ENCODE assay signal across 21 cellular contexts in genomic region chr3:67688231-67688630, GRCh38.
"Had no signal": no experiment of that assay in that cellular context is flagged by ENCODE, and none has a peak within 500 bp of the region (broad histone marks: within the 10 kb centered on the region; RNA-seq: fewer than 3 reads in every experiment).

No MANE protein-coding gene starts in this region.

- DNase-seq: cortex of kidney; dorsolateral prefrontal cortex; effector CD8-positive, alpha-beta T cell; gastrocnemius medialis; heart right ventricle; hypothalamus; kidney glomerular epithelial cell; mammary epithelial cell; naive thymus-derived CD4-positive, alpha-beta T cell; posterior cingulate gyrus; spleen; stimulated activated CD4-positive, alpha-beta T cell treated with anti-CD3 and anti-CD28 coated beads, Interleukin-15, amount 100 ng/mL, for 24 hours; stimulated activated CD4-positive, alpha-beta T cell treated with anti-CD3 and anti-CD28 coated beads, Interleukin-1b, Interleukin-23, amount 100 ng/mL, for 48 hours; stimulated activated CD4-positive, alpha-beta T cell treated with anti-CD3 and anti-CD28 coated beads, Interleukin-4, amount 100 ng/mL, for 24 hours; stimulated activated naive B cell treated with anti-CD40 and anti-IgM and Interleukin-4, amounts not matched to agents 10 μg/mL and 1 μg/mL and 100 μg/mL, for 72 hours; thyroid gland had no signal

- H3K27me3 Mint-ChIP-seq: naive thymus-derived CD4-positive, alpha-beta T cell; type B pancreatic cell had no signal

- H3K27ac Mint-ChIP-seq: naive thymus-derived CD4-positive, alpha-beta T cell; stimulated activated naive B cell treated with anti-CD40 and anti-IgM and Interleukin-4, amounts not matched to agents 10 μg/mL and 1 μg/mL and 100 μg/mL, for 72 hours; type B pancreatic cell had no signal

- ATAC-seq: esophagus mucosa; gastrocnemius medialis; heart right ventricle; naive thymus-derived CD4-positive, alpha-beta T cell; sciatic nerve; stimulated activated naive B cell treated with anti-CD40 and anti-IgM and Interleukin-4, amounts not matched to agents 10 μg/mL and 1 μg/mL and 100 μg/mL, for 72 hours had no signal

- H3K36me3 ChIP-seq: gastrocnemius medialis, heart right ventricle, neutrophil, spleen, suprapubic skin, thyroid gland had no signal

- H3K9me3 ChIP-seq: gastrocnemius medialis, heart right ventricle, neutrophil, spleen, suprapubic skin, thyroid gland had no signal

- H3K4me3 Mint-ChIP-seq: naive thymus-derived CD4-positive, alpha-beta T cell; stimulated activated naive B cell treated with anti-CD40 and anti-IgM and Interleukin-4, amounts not matched to agents 10 μg/mL and 1 μg/mL and 100 μg/mL, for 72 hours; type B pancreatic cell had no signal

- H3K4me1 ChIP-seq: gastrocnemius medialis, suprapubic skin, thyroid gland had no signal

- H3K27me3 ChIP-seq: dorsolateral prefrontal cortex, gastrocnemius medialis, heart right ventricle, neutrophil, spleen, suprapubic skin, thyroid gland had no signal

- H3K4me3 ChIP-seq: dorsolateral prefrontal cortex, gastrocnemius medialis, heart right ventricle, spleen, suprapubic skin, thyroid gland had no signal

- H3K36me3 Mint-ChIP-seq: type B pancreatic cell had no signal

- H3K27ac ChIP-seq: dorsolateral prefrontal cortex, gastrocnemius medialis, heart right ventricle, neutrophil, spleen, suprapubic skin, thyroid gland had no signal
